ENCODE assay signal across 8 cellular contexts in the genomic region with DNA sequence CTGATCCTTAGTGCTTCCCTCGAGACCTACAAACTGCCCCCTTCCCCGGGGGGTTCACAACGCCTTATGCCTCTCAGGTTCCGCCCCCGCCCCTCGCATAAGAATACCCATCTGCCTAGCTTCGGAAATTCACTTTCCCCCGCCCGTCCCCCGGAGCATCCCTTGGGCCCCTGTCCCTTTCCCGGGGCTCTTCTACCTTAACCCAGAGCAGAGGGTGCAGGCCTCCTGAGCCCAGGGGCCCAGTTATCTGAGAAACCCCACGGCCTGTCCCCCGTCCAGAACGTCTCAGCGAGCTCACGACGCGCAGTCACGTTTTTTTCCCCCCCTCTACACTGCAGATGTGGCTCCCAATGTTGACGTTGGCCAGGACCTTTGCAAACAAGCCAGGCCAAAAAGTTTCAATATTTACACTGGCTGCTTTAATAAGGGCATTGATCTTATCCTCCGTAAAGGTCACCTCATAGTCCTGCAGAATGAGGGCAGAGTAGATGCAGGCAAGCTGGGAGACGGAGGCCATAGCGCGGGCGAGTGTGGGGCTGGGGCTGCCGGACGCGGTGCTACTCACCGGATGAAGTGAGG.
DNase-seq lines count a peak whose midpoint lies in the region; TF ChIP-seq lines count a peak whose summit lies in the region.

No MANE protein-coding gene starts in this region.

- no peak for TF ChIP-seq POLR2A in NB4 (IDR thresholded peaks at IDR 0.05; ENCODE audit: extremely low read depth, insufficient read length)

- peak; percentile 64 for DNase-seq in activated CD8-positive, alpha-beta memory T cell treated with anti-CD3 and anti-CD28 coated beads, Interleukin-2, amount 50 U/mL, for 48 hours
- DNase-seq in activated CD8-positive, alpha-beta memory T cell treated with anti-CD3 and anti-CD28 coated beads, Interleukin-2, amount 50 U/mL, for 4 hours: no peak
- DNase-seq in HCEC 1CT: peak; percentile 31
- peak; percentile 52 for DNase-seq in NB4 (ENCODE audit: low read depth)
- DNase-seq in astrocyte of the hippocampus (ENCODE audit: low read depth, low spot score): peak; percentile 16
- DNase-seq in stimulated activated CD4-positive, alpha-beta T cell treated with anti-CD3 and anti-CD28 coated beads, Interleukin-1b, Interleukin-23, amount 100 ng/mL, for 4 hours (ENCODE audit: low read depth in 2 of 2): peak; percentile 1 to 9
- no peak for DNase-seq in GM19240 (ENCODE audit: insufficient read length, low spot score)

- no peaks in the 10 kb centered on the region for H3K9me3 ChIP-seq in iPS-18c (ENCODE audit: control insufficient read depth, insufficient read depth, low read length)

- no peak for TF ChIP-seq CTCF in NB4 (IDR thresholded peaks at IDR 0.05; ENCODE audit: low read depth, low read length)

- peak overlapping the region; percentile 96 for H3K4me3 ChIP-seq in NB4 (ENCODE audit: low read depth, low read length)
- peak overlapping the region; percentile 97 for H3K4me3 ChIP-seq in iPS-18c (ENCODE audit: insufficient read depth, low read depth, low read length)

Comparison
In these comparisons a context has a peak if more than half of its experiments do, and no peak if none do; other contexts are left out.
1. DNase-seq: peak in activated CD8-positive, alpha-beta memory T cell treated with anti-CD3 and anti-CD28 coated beads, Interleukin-2, amount 50 U/mL, for 48 hours (single experiment), HCEC 1CT (single experiment), NB4 (single experiment), astrocyte of the hippocampus (single experiment) and stimulated activated CD4-positive, alpha-beta T cell treated with anti-CD3 and anti-CD28 coated beads, Interleukin-1b, Interleukin-23, amount 100 ng/mL, for 4 hours (2 of 2); none in activated CD8-positive, alpha-beta memory T cell treated with anti-CD3 and anti-CD28 coated beads, Interleukin-2, amount 50 U/mL, for 4 hours (single experiment) and GM19240 (single experiment).